In genomic region chr18:74694436-74694835, GRCh38 we compare ENCODE assay signal across 18 cellular contexts.
DNase-seq lines count a peak whose midpoint lies in the region; ATAC-seq and TF ChIP-seq lines count a peak whose summit lies in the region.
"Had no signal": no experiment of that assay in that cellular context is flagged by ENCODE, and none has a peak within 500 bp of the region (broad histone marks: within the 10 kb centered on the region; RNA-seq: fewer than 3 reads in every experiment).

No MANE protein-coding gene starts in this region.

- 33 to 71% (median 50%) methylated on average over 1 of the region's 1 CpG for WGBS in psoas muscle, 3 donors

- peak overlapping the region; percentile 2 for H3K27ac Mint-ChIP-seq in activated naive CD4-positive, alpha-beta T cell treated with anti-CD3 and anti-CD28 coated beads, Interleukin-2, amount 10 ng/mL, durations not matched to agents 7 days and 5 days
- H3K27ac Mint-ChIP-seq in activated naive CD4-positive, alpha-beta T cell treated with anti-CD3 and anti-CD28 coated beads, Interleukin-2, amount 50 U/mL, for 72 hours, result no peak overlapping the region
- no peak overlapping the region for H3K27ac Mint-ChIP-seq in natural killer cell treated with Interleukin-12 subunit alpha and Interleukin-12 subunit beta and Interleukin-15 and Interleukin-18, amount 100 ng/mL, for 72 hours
- H3K27ac Mint-ChIP-seq: CD4-positive, alpha-beta T cell; GM23338 had no signal

- peaks cover 5% of the 10 kb centered on the region for H3K36me3 Mint-ChIP-seq in activated naive CD4-positive, alpha-beta T cell treated with anti-CD3 and anti-CD28 coated beads, Interleukin-2, amount 10 ng/mL, durations not matched to agents 7 days and 5 days
- no peaks in the 10 kb centered on the region for H3K36me3 Mint-ChIP-seq in activated naive CD4-positive, alpha-beta T cell treated with anti-CD3 and anti-CD28 coated beads, Interleukin-2, amount 50 U/mL, for 72 hours
- H3K36me3 Mint-ChIP-seq in natural killer cell treated with Interleukin-12 subunit alpha and Interleukin-12 subunit beta and Interleukin-15 and Interleukin-18, amount 100 ng/mL, for 72 hours, result no peaks in the 10 kb centered on the region

- no peak overlapping the region for H3K4me3 Mint-ChIP-seq in activated naive CD4-positive, alpha-beta T cell treated with anti-CD3 and anti-CD28 coated beads, Interleukin-2, amount 10 ng/mL, durations not matched to agents 7 days and 5 days
- no peak overlapping the region for H3K4me3 Mint-ChIP-seq in natural killer cell treated with Interleukin-12 subunit alpha and Interleukin-12 subunit beta and Interleukin-15 and Interleukin-18, amount 100 ng/mL, for 72 hours
- H3K4me3 Mint-ChIP-seq: CD4-positive, alpha-beta T cell; GM23338 had no signal

- H3K4me1 Mint-ChIP-seq in activated naive CD4-positive, alpha-beta T cell treated with anti-CD3 and anti-CD28 coated beads, Interleukin-2, amount 10 ng/mL, durations not matched to agents 7 days and 5 days, result peaks cover 14% of the 10 kb centered on the region
- H3K4me1 Mint-ChIP-seq in natural killer cell treated with Interleukin-12 subunit alpha and Interleukin-12 subunit beta and Interleukin-15 and Interleukin-18, amount 100 ng/mL, for 72 hours (ENCODE audit: low read depth in 2 of 2), result peaks cover 10 to 14% of the 10 kb centered on the region in 2 donors

- TF ChIP-seq CTCF in fibroblast of mammary gland (conservative IDR thresholded peaks at IDR 0.05; ENCODE audit: control insufficient read depth, insufficient read depth, low read depth, low read length) (no peak), left ventricle myocardium inferior (IDR thresholded peaks at IDR 0.05; ENCODE audit: borderline replicate concordance) (no peak), psoas muscle (IDR thresholded peaks at IDR 0.05) (no peak), dorsolateral prefrontal cortex (IDR thresholded peaks at IDR 0.05 in 54 of 56, conservative IDR thresholded peaks at IDR 0.05 in 2 of 56; ENCODE audit: low read depth in 1 of 56, partially characterized antibody in 56 of 56) (no peak)

- H3K27me3 ChIP-seq in left ventricle myocardium inferior (ENCODE audit: low read depth), result no peaks in the 10 kb centered on the region
- H3K27me3 ChIP-seq in psoas muscle (ENCODE audit: insufficient read depth in 3 of 3, low read length in 2 of 3), result no peaks in the 10 kb centered on the region
- H3K27me3 ChIP-seq in dorsolateral prefrontal cortex, result no peaks in the 10 kb centered on the region

- intact Hi-C loops in left ventricle myocardium inferior (cut with micrococcal nuclease), result no loop called here
- intact Hi-C loops in psoas muscle (cut with DNase I), result no loop called here
- intact Hi-C loops in dorsolateral prefrontal cortex (cut with DNase I), result no loop called here

- H3K9me3 ChIP-seq in left ventricle myocardium inferior (replicated peaks), result no peaks in the 10 kb centered on the region
- no peaks in the 10 kb centered on the region for H3K9me3 ChIP-seq in psoas muscle
- H3K9me3 ChIP-seq: A549 had no signal

- no peak for ATAC-seq in activated naive CD4-positive, alpha-beta T cell treated with anti-CD3 and anti-CD28 coated beads, Interleukin-2, amount 50 U/mL, for 72 hours
- peak; percentile 68 to 98 (median 88) for ATAC-seq in psoas muscle
- no peak for ATAC-seq in natural killer cell treated with Interleukin-12 subunit alpha and Interleukin-12 subunit beta and Interleukin-15 and Interleukin-18, amount 100 ng/mL, for 72 hours
- ATAC-seq: A549, GM23338 had no signal

- H3K4me1 ChIP-seq in left ventricle myocardium inferior, result peaks cover 9% of the 10 kb centered on the region
- no peaks in the 10 kb centered on the region for H3K4me1 ChIP-seq in psoas muscle
- H3K4me1 ChIP-seq: A549 had no signal

- no peaks in the 10 kb centered on the region for H3K36me3 ChIP-seq in left ventricle myocardium inferior
- H3K36me3 ChIP-seq in psoas muscle (ENCODE audit: insufficient read depth in 1 of 2, low read depth in 1 of 2), result no peaks in the 10 kb centered on the region

- CTCF ChIA-PET in activated naive CD4-positive, alpha-beta T cell treated with anti-CD3 and anti-CD28 coated beads, Interleukin-2, amount 10 ng/mL, durations not matched to agents 7 days and 5 days (lab: Charles Lee), result no interaction called here

- no peak for DNase-seq in activated naive CD4-positive, alpha-beta T cell treated with anti-CD3 and anti-CD28 coated beads, Interleukin-2, amount 10 ng/mL, durations not matched to agents 7 days and 5 days
- no peak for DNase-seq in activated naive CD4-positive, alpha-beta T cell treated with anti-CD3 and anti-CD28 coated beads, Interleukin-2, amount 50 U/mL, for 72 hours (ENCODE audit: low spot score in 2 of 2)
- peak; percentile 21 for DNase-seq in fibroblast of mammary gland (ENCODE audit: low read depth)
- DNase-seq in left ventricle myocardium inferior, result peak; percentile 46
- peak in 1 of 2 donors; percentile 64 for DNase-seq in psoas muscle
- DNase-seq in dorsolateral prefrontal cortex, result no peak
- no peak for DNase-seq in HuH-7 (ENCODE audit: low spot score)
- DNase-seq in natural killer cell treated with Interleukin-12 subunit alpha and Interleukin-12 subunit beta and Interleukin-15 and Interleukin-18, amount 100 ng/mL, for 72 hours (ENCODE audit: low spot score), result no peak
- DNase-seq: AML-193; CD4-positive, alpha-beta T cell; DMS153; DMS79; GDM1; HCEC 1CT had no signal

- H3K4me3 ChIP-seq in fibroblast of mammary gland (ENCODE audit: control insufficient read depth, low read depth, low read length), result no peak overlapping the region
- no peak overlapping the region for H3K4me3 ChIP-seq in left ventricle myocardium inferior
- H3K4me3 ChIP-seq in psoas muscle, result no peak overlapping the region
- no peak overlapping the region for H3K4me3 ChIP-seq in dorsolateral prefrontal cortex
- H3K4me3 ChIP-seq: A549, GM23338 had no signal

- peaks cover 3% of the 10 kb centered on the region for H3K9me3 Mint-ChIP-seq in activated naive CD4-positive, alpha-beta T cell treated with anti-CD3 and anti-CD28 coated beads, Interleukin-2, amount 10 ng/mL, durations not matched to agents 7 days and 5 days
- H3K9me3 Mint-ChIP-seq in activated naive CD4-positive, alpha-beta T cell treated with anti-CD3 and anti-CD28 coated beads, Interleukin-2, amount 50 U/mL, for 72 hours, result no peaks in the 10 kb centered on the region
- H3K9me3 Mint-ChIP-seq in natural killer cell treated with Interleukin-12 subunit alpha and Interleukin-12 subunit beta and Interleukin-15 and Interleukin-18, amount 100 ng/mL, for 72 hours, result no peaks in the 10 kb centered on the region
- H3K9me3 Mint-ChIP-seq: CD4-positive, alpha-beta T cell; GM23338 had no signal

- H3K27ac ChIP-seq in left ventricle myocardium inferior (replicated peaks) (peak overlapping the region; percentile 13), psoas muscle (no peak overlapping the region), dorsolateral prefrontal cortex (no peak overlapping the region)
- H3K27ac ChIP-seq: 22Rv1, A549, C4-2B had no signal

- no peaks in the 10 kb centered on the region for H3K27me3 Mint-ChIP-seq in activated naive CD4-positive, alpha-beta T cell treated with anti-CD3 and anti-CD28 coated beads, Interleukin-2, amount 10 ng/mL, durations not matched to agents 7 days and 5 days
- H3K27me3 Mint-ChIP-seq in natural killer cell treated with Interleukin-12 subunit alpha and Interleukin-12 subunit beta and Interleukin-15 and Interleukin-18, amount 100 ng/mL, for 72 hours, result no peaks in the 10 kb centered on the region
- H3K27me3 Mint-ChIP-seq: CD4-positive, alpha-beta T cell had no signal

Comparison
In these comparisons a context has a peak if more than half of its experiments do, and no peak if none do; other contexts are left out.
1. DNase-seq: peak in fibroblast of mammary gland (single experiment) and left ventricle myocardium inferior (single experiment); none in activated naive CD4-positive, alpha-beta T cell treated with anti-CD3 and anti-CD28 coated beads, Interleukin-2, amount 10 ng/mL, durations not matched to agents 7 days and 5 days (single experiment), activated naive CD4-positive, alpha-beta T cell treated with anti-CD3 and anti-CD28 coated beads, Interleukin-2, amount 50 U/mL, for 72 hours (0 of 2), dorsolateral prefrontal cortex (0 of 10), HuH-7 (single experiment) and natural killer cell treated with Interleukin-12 subunit alpha and Interleukin-12 subunit beta and Interleukin-15 and Interleukin-18, amount 100 ng/mL, for 72 hours (single experiment).
2. ATAC-seq: peak in psoas muscle (4 of 4); none in activated naive CD4-positive, alpha-beta T cell treated with anti-CD3 and anti-CD28 coated beads, Interleukin-2, amount 50 U/mL, for 72 hours (0 of 2) and natural killer cell treated with Interleukin-12 subunit alpha and Interleukin-12 subunit beta and Interleukin-15 and Interleukin-18, amount 100 ng/mL, for 72 hours (0 of 2).